In the genomic region with DNA sequence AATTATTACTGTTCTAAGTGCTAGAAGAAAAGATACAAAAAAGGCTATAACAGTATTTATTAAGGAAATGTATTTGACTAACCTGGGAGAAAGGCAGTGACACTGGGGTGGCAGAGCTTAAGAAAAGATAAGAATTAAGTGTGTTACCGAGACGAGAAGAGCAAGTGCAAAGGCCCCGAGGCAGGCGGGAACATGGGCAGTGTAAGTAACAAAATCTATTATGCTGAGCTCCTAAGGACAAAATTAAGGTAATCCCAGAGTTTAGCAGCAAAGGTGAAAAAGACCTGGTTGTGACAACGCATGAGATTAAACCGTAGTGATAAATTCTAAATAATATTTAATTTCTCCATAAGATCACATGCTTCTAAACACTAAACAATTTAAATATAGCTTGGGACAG, we compare ENCODE assay signal across 25 cellular contexts.
"Had no signal": no experiment of that assay in that cellular context is flagged by ENCODE, and none has a peak within 500 bp of the region (broad histone marks: within the 10 kb centered on the region; RNA-seq: fewer than 3 reads in every experiment).

No MANE protein-coding gene starts in this region.

- H3K9me3 Mint-ChIP-seq: activated naive CD4-positive, alpha-beta T cell treated with anti-CD3 and anti-CD28 coated beads, Interleukin-2, amount 50 U/mL, for 24 hours; IgD-negative memory B cell had no signal

- H3K4me2 ChIP-seq: KMS-11 had no signal

- H3K9me3 ChIP-seq: breast epithelium had no signal

- H3K9ac ChIP-seq: KMS-11 had no signal

- H3K27ac Mint-ChIP-seq: activated naive CD4-positive, alpha-beta T cell treated with anti-CD3 and anti-CD28 coated beads, Interleukin-2, amount 50 U/mL, for 24 hours had no signal

- ATAC-seq: Right ventricle myocardium inferior had no signal

- H3K36me3 ChIP-seq: breast epithelium had no signal

- H3K4me3 ChIP-seq: breast epithelium, SK-N-MC had no signal

- H3K27me3 ChIP-seq: breast epithelium had no signal

- DNase-seq: activated CD4-positive, alpha-beta T cell treated with anti-CD3 and anti-CD28 coated beads for 4 hours; activated CD4-positive, alpha-beta T cell treated with anti-CD3 and anti-CD28 coated beads, Interleukin-2, amount 50 U/mL, for 48 hours; activated effector memory CD4-positive, alpha-beta T cell treated with Interleukin-2 at 50 U/mL for 16 hours; activated naive CD4-positive, alpha-beta T cell; activated T-cell treated with anti-CD3 and anti-CD28 coated beads for 4 hours; aorta; caudate nucleus; NCI-H1092; NCI-H1417 treated with DMSO at 0.1 percent for 48 hours; NCI-H1694; NCI-H2029; NCI-H2107; NCI-H2171 treated with DMSO at 0.1 percent for 48 hours; NCI-H226; NCI-H510A; NCI-H526 treated with DMSO at 0.1 percent for 48 hours; NCI-H82; RPMI8226; T-helper 1 cell had no signal

- H3K27me3 Mint-ChIP-seq: activated naive CD4-positive, alpha-beta T cell treated with anti-CD3 and anti-CD28 coated beads, Interleukin-2, amount 50 U/mL, for 24 hours; IgD-negative memory B cell had no signal

- H3K4me3 Mint-ChIP-seq: activated naive CD4-positive, alpha-beta T cell treated with anti-CD3 and anti-CD28 coated beads, Interleukin-2, amount 50 U/mL, for 24 hours; IgD-negative memory B cell had no signal

- H3K27ac ChIP-seq: breast epithelium, KMS-11, SK-N-MC had no signal
